ENCODE assay signal across 10 cellular contexts in genomic region chr1:53541761-53542550, GRCh38.
A peak's percentile ranks its signal among the peaks of the same experiment; 100 is the strongest.
DNase-seq lines count a peak whose midpoint lies in the region; ATAC-seq and TF ChIP-seq lines count a peak whose summit lies in the region.
"Had no signal": no experiment of that assay in that cellular context is flagged by ENCODE, and none has a peak within 500 bp of the region (broad histone marks: within the 10 kb centered on the region; RNA-seq: fewer than 3 reads in every experiment).

No MANE protein-coding gene starts in this region.

- no peak overlapping the region for H3K27ac Mint-ChIP-seq in activated naive CD8-positive, alpha-beta T cell treated with anti-CD3 and anti-CD28 coated beads, Interleukin-2, amount 50 U/mL, for 24 hours
- H3K27ac Mint-ChIP-seq: activated T-cell treated with anti-CD3 and anti-CD28 coated beads, Interleukin-2, amount 50 U/mL, for 72 hours had no signal

- no peak overlapping the region for H4K8ac ChIP-seq in neuronal stem cell (ENCODE audit: low read depth, low read length)

- no peak overlapping the region for H3K23ac ChIP-seq in neuronal stem cell (ENCODE audit: low read depth, low read length, poor library complexity)

- H2BK12ac ChIP-seq in neuronal stem cell (ENCODE audit: low read length): no peak overlapping the region

- no peaks in the 10 kb centered on the region for H3K9me3 ChIP-seq in colonic mucosa
- H3K9me3 ChIP-seq in neuronal stem cell (replicated peaks in 1 of 2; ENCODE audit: control insufficient read depth in 2 of 2, insufficient read depth in 1 of 2, low read depth in 1 of 2, low read length in 2 of 2): no peaks in the 10 kb centered on the region

- H3K9me3 Mint-ChIP-seq in activated naive CD8-positive, alpha-beta T cell treated with anti-CD3 and anti-CD28 coated beads, Interleukin-2, amount 50 U/mL, for 24 hours: no peaks in the 10 kb centered on the region
- H3K9me3 Mint-ChIP-seq: activated T-cell treated with anti-CD3 and anti-CD28 coated beads, Interleukin-2, amount 50 U/mL, for 72 hours had no signal

- H3K9ac ChIP-seq in colonic mucosa (ENCODE audit: low read depth in 2 of 2, low read length in 2 of 2) (no peak overlapping the region), neuronal stem cell (ENCODE audit: low read depth, low read length, poor library complexity) (no peak overlapping the region)
- H3K9ac ChIP-seq: parathyroid adenoma had no signal

- H3K4me3 Mint-ChIP-seq in activated naive CD8-positive, alpha-beta T cell treated with anti-CD3 and anti-CD28 coated beads, Interleukin-2, amount 50 U/mL, for 24 hours: no peak overlapping the region
- H3K4me3 Mint-ChIP-seq: activated T-cell treated with anti-CD3 and anti-CD28 coated beads, Interleukin-2, amount 50 U/mL, for 72 hours had no signal

- H2AK5ac ChIP-seq in neuronal stem cell (ENCODE audit: low read depth, low read length): no peak overlapping the region

- H2BK5ac ChIP-seq in neuronal stem cell (ENCODE audit: low read length): no peak overlapping the region

- ATAC-seq in GM21717 (IDR thresholded peaks at IDR 0.05; ENCODE audit: unreplicated experiment): no peak
- ATAC-seq in GM18868 (IDR thresholded peaks at IDR 0.05; ENCODE audit: unreplicated experiment): no peak
- no peak for ATAC-seq in activated naive CD8-positive, alpha-beta T cell treated with anti-CD3 and anti-CD28 coated beads, Interleukin-2, amount 50 U/mL, for 24 hours

- H3K4me2 ChIP-seq in neuronal stem cell (ENCODE audit: insufficient read depth, low read length, poor library complexity, severe bottlenecking): no peak overlapping the region

- no CpG with 5 or more reads among the region's 15 CpGs for WGBS in neuronal stem cell (ENCODE audit: extremely low coverage in 2 of 2, insufficient read length in 2 of 2, insufficient replicate concordance in 1 of 2), 2 donors

- H3K27ac ChIP-seq in colonic mucosa (no peak overlapping the region), neuronal stem cell (replicated peaks; ENCODE audit: low read length) (no peak overlapping the region)
- H3K27ac ChIP-seq: parathyroid adenoma had no signal

- H3K27me3 Mint-ChIP-seq in activated naive CD8-positive, alpha-beta T cell treated with anti-CD3 and anti-CD28 coated beads, Interleukin-2, amount 50 U/mL, for 24 hours: no peaks in the 10 kb centered on the region

- no peak overlapping the region for H2BK120ac ChIP-seq in neuronal stem cell (ENCODE audit: low read depth, low read length)

- DNase-seq in Daoy (ENCODE audit: low read depth): peak; percentile 89
- peak; percentile 4 for DNase-seq in Jurkat, Clone E6-1 (ENCODE audit: low read depth, low spot score)
- DNase-seq in colonic mucosa: no peak
- DNase-seq in neuronal stem cell (ENCODE audit: low spot score): no peak
- no peak for DNase-seq in GM19240 (ENCODE audit: insufficient read length, low spot score)
- DNase-seq in activated naive CD8-positive, alpha-beta T cell treated with anti-CD3 and anti-CD28 coated beads, Interleukin-2, amount 50 U/mL, for 24 hours: no peak

- H2AFZ ChIP-seq in neuronal stem cell (ENCODE audit: low read length): no peak overlapping the region
- H2AFZ ChIP-seq: parathyroid adenoma had no signal

- no peak overlapping the region for H3K4me3 ChIP-seq in Jurkat, Clone E6-1 (ENCODE audit: low read length)
- H3K4me3 ChIP-seq in colonic mucosa (no peak overlapping the region), neuronal stem cell (ENCODE audit: low read length in 2 of 2) (no peak overlapping the region)

- no peaks in the 10 kb centered on the region for H3K36me3 ChIP-seq in colonic mucosa
- H3K36me3 ChIP-seq in neuronal stem cell (replicated peaks in 1 of 2; ENCODE audit: control insufficient read depth in 2 of 2, insufficient read depth in 2 of 2, low read length in 2 of 2): no peaks in the 10 kb centered on the region

- peak overlapping the region; percentile 72 for H3K14ac ChIP-seq in neuronal stem cell (ENCODE audit: low read length)

- H3K79me1 ChIP-seq in neuronal stem cell (ENCODE audit: low read depth, low read length): no peaks in the 10 kb centered on the region

- peak overlapping the region; percentile 56 for H3K18ac ChIP-seq in neuronal stem cell (ENCODE audit: low read length)

- H3K4ac ChIP-seq in neuronal stem cell (ENCODE audit: low read length): no peak overlapping the region

- no peak overlapping the region for H4K91ac ChIP-seq in neuronal stem cell (ENCODE audit: low read depth, low read length, poor library complexity)

- H3K4me1 ChIP-seq in colonic mucosa (no peaks in the 10 kb centered on the region), neuronal stem cell (ENCODE audit: control insufficient read depth in 2 of 2, insufficient read depth in 1 of 2, low read depth in 1 of 2, low read length in 2 of 2) (peaks cover 0 to 6% of the 10 kb centered on the region in 2 donors)
- H3K4me1 ChIP-seq: parathyroid adenoma had no signal

- peak; percentile 14 for TF ChIP-seq CTCF in colonic mucosa (IDR thresholded peaks at IDR 0.05)

- H3K27me3 ChIP-seq in colonic mucosa (no peaks in the 10 kb centered on the region), neuronal stem cell (ENCODE audit: control insufficient read depth in 3 of 3, insufficient read depth in 3 of 3, low read depth in 1 of 3, low read length in 3 of 3) (peaks cover 0 to 27% (median 0%) of the 10 kb centered on the region in 3 experiments)

- H3K36me3 Mint-ChIP-seq in activated naive CD8-positive, alpha-beta T cell treated with anti-CD3 and anti-CD28 coated beads, Interleukin-2, amount 50 U/mL, for 24 hours (ENCODE audit: low read depth): no peaks in the 10 kb centered on the region

- intact Hi-C loops in colonic mucosa (cut with DNase I): no loop called here

- H3K4me1 Mint-ChIP-seq in activated naive CD8-positive, alpha-beta T cell treated with anti-CD3 and anti-CD28 coated beads, Interleukin-2, amount 50 U/mL, for 24 hours: no peaks in the 10 kb centered on the region

- H2BK15ac ChIP-seq in neuronal stem cell (ENCODE audit: low read length): peak overlapping the region; percentile 60

Comparison
In these comparisons a context has a peak if more than half of its experiments do, and no peak if none do; other contexts are left out.
1. DNase-seq: peak in Daoy (single experiment) and Jurkat, Clone E6-1 (single experiment); none in colonic mucosa (single experiment), neuronal stem cell (single experiment), GM19240 (single experiment) and activated naive CD8-positive, alpha-beta T cell treated with anti-CD3 and anti-CD28 coated beads, Interleukin-2, amount 50 U/mL, for 24 hours (single experiment).